Comparison of ENCODE assay signal across 27 cellular contexts in genomic region chr3:180492047-180492446, GRCh38.
"Had no signal": no experiment of that assay in that cellular context is flagged by ENCODE, and none has a peak within 500 bp of the region (broad histone marks: within the 10 kb centered on the region; RNA-seq: fewer than 3 reads in every experiment).

No MANE protein-coding gene starts in this region.

- H3K9me3 ChIP-seq: adrenal gland, Peyer's patch had no signal

- H3K4me3 Mint-ChIP-seq: activated CD4-positive, alpha-beta T cell treated with anti-CD3 and anti-CD28 coated beads for 36 hours; activated CD4-positive, alpha-beta T cell treated with anti-CD3 and anti-CD28 coated beads, Interleukin-2, amount 10 ng/mL, durations not matched to agents 7 days and 5 days; activated CD8-positive, alpha-beta T cell treated with anti-CD3 and anti-CD28 coated beads, Interleukin-2, amount 10 ng/mL, durations not matched to agents 7 days and 5 days; activated naive CD4-positive, alpha-beta T cell treated with anti-CD3 and anti-CD28 coated beads for 36 hours; activated T-cell treated with anti-CD3 and anti-CD28 coated beads, Interleukin-2, amount 50 U/mL, for 24 hours; brain; central memory CD8-positive, alpha-beta T cell had no signal

- H3K4me3 ChIP-seq: adrenal gland, cardiac muscle cell, K562, Peyer's patch, SK-N-MC had no signal

- H3K27ac ChIP-seq: adrenal gland, cardiac muscle cell, Peyer's patch, SK-N-MC had no signal

- H3K27ac Mint-ChIP-seq: activated CD4-positive, alpha-beta T cell treated with anti-CD3 and anti-CD28 coated beads for 36 hours; activated CD4-positive, alpha-beta T cell treated with anti-CD3 and anti-CD28 coated beads, Interleukin-2, amount 10 ng/mL, durations not matched to agents 7 days and 5 days; activated CD8-positive, alpha-beta T cell treated with anti-CD3 and anti-CD28 coated beads, Interleukin-2, amount 10 ng/mL, durations not matched to agents 7 days and 5 days; activated naive CD4-positive, alpha-beta T cell treated with anti-CD3 and anti-CD28 coated beads for 36 hours; activated naive CD4-positive, alpha-beta T cell treated with anti-CD3 and anti-CD28 coated beads, Interleukin-2, amount 50 U/mL, for 72 hours; activated T-cell treated with anti-CD3 and anti-CD28 coated beads, Interleukin-2, amount 50 U/mL, for 24 hours; activated T-helper 2 cell treated with anti-CD3 and anti-CD28 coated beads, Interferon-gamma antibody, Interleukin-2, Interleukin-4, amounts not matched to agents 10 μg/mL and 5 μg/mL and 100 μg/mL, durations not matched to agents 14 hours and 24 hours and 36 hours; brain had no signal

- DNase-seq: activated CD4-positive, alpha-beta T cell treated with anti-CD3 and anti-CD28 coated beads for 36 hours; activated CD4-positive, alpha-beta T cell treated with anti-CD3 and anti-CD28 coated beads, Interleukin-2, amount 10 ng/mL, durations not matched to agents 7 days and 5 days; activated CD4-positive, alpha-beta T cell treated with anti-CD3 and anti-CD28 coated beads, Interleukin-2, amount 50 U/mL, for 48 hours; activated CD8-positive, alpha-beta T cell treated with anti-CD3 and anti-CD28 coated beads, Interleukin-2, amount 10 ng/mL, durations not matched to agents 7 days and 5 days; activated gamma-delta T cell treated with Interleukin-2 at 50 U/mL for 16 hours; activated naive CD4-positive, alpha-beta T cell treated with anti-CD3 and anti-CD28 coated beads for 36 hours; activated T-cell treated with anti-CD3 and anti-CD28 coated beads, Interleukin-2, amount 50 U/mL, for 24 hours; adrenal gland; NCI-H1105; NCI-H1417 treated with DMSO at 0.1 percent for 48 hours; NCI-H187 treated with DMSO at 0.1 percent for 48 hours; NCI-H2081; NCI-H2171 treated with DMSO at 0.1 percent for 48 hours; NCI-H2227 treated with DMSO at 0.1 percent for 48 hours; NCI-H524 treated with DMSO at 0.1 percent for 48 hours; PC-3; Peyer's patch; Right ventricle myocardium superior; RPMI8226; T1000 had no signal

- ATAC-seq: activated CD4-positive, alpha-beta T cell treated with anti-CD3 and anti-CD28 coated beads for 36 hours; activated CD8-positive, alpha-beta T cell treated with anti-CD3 and anti-CD28 coated beads, Interleukin-2, amount 10 ng/mL, durations not matched to agents 7 days and 5 days; activated naive CD4-positive, alpha-beta T cell treated with anti-CD3 and anti-CD28 coated beads, Interleukin-2, amount 50 U/mL, for 72 hours; K562; PC-3 had no signal

- FAIRE-seq: K562 had no signal

- H3K4me1 Mint-ChIP-seq: activated CD4-positive, alpha-beta T cell treated with anti-CD3 and anti-CD28 coated beads for 36 hours; activated CD4-positive, alpha-beta T cell treated with anti-CD3 and anti-CD28 coated beads, Interleukin-2, amount 10 ng/mL, durations not matched to agents 7 days and 5 days; brain; central memory CD8-positive, alpha-beta T cell had no signal

- H3K27me3 ChIP-seq: adrenal gland, cardiac muscle cell, Peyer's patch had no signal

- H3K36me3 Mint-ChIP-seq: brain had no signal

- H3K4me1 ChIP-seq: adrenal gland, Peyer's patch had no signal

- H3K36me3 ChIP-seq: adrenal gland, cardiac muscle cell, Peyer's patch had no signal

- H3K27me3 Mint-ChIP-seq: activated CD4-positive, alpha-beta T cell treated with anti-CD3 and anti-CD28 coated beads for 36 hours; activated CD4-positive, alpha-beta T cell treated with anti-CD3 and anti-CD28 coated beads, Interleukin-2, amount 10 ng/mL, durations not matched to agents 7 days and 5 days; activated T-cell treated with anti-CD3 and anti-CD28 coated beads, Interleukin-2, amount 50 U/mL, for 24 hours; brain; central memory CD8-positive, alpha-beta T cell had no signal
